39 cellular contexts compared by ENCODE assay signal in the genomic region with DNA sequence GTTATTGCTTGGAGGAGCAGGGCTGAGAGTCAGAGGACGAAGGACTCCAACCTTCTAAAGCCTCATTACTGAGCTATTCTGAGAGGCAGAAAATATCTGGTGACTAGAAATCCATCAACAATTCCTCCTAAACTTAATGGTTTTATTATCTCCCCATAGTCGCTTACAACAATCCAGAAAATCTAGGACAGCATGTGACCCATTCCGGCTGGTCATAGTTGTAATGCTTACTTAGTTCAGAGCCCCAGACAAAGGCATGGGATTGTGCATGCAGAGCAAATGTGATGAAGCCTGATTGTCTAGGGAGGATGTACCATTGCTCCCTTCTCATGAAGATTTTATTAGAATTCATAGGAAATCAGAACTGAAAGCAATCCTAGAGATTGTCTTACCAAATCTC.
"Had no signal": no experiment of that assay in that cellular context is flagged by ENCODE, and none has a peak within 500 bp of the region (broad histone marks: within the 10 kb centered on the region; RNA-seq: fewer than 3 reads in every experiment).

No MANE protein-coding gene starts in this region.

- H3K9me3 ChIP-seq: adrenal gland, ascending aorta, body of pancreas, breast epithelium had no signal

- H3K4me3 ChIP-seq: adrenal gland, ascending aorta, body of pancreas, breast epithelium, cardiac muscle cell had no signal

- FAIRE-seq: astrocyte had no signal

- H3K27ac ChIP-seq: adrenal gland, ascending aorta, body of pancreas, brain microvascular endothelial cell, breast epithelium, cardiac muscle cell had no signal

- H3K27me3 Mint-ChIP-seq: activated naive CD4-positive, alpha-beta T cell treated with anti-CD3 and anti-CD28 coated beads, Interleukin-2, amount 10 ng/mL, durations not matched to agents 7 days and 5 days had no signal

- ATAC-seq: activated naive CD4-positive, alpha-beta T cell treated with anti-CD3 and anti-CD28 coated beads, Interleukin-2, amount 50 U/mL, for 72 hours; activated naive CD8-positive, alpha-beta T cell treated with anti-CD3 and anti-CD28 coated beads, Interleukin-2, amount 50 U/mL, for 24 hours; activated T-cell treated with anti-CD3 and anti-CD28 coated beads, Interleukin-2, amount 50 U/mL, for 4 hours; activated T-cell treated with anti-CD3 and anti-CD28 coated beads, Interleukin-2, amount 50 U/mL, for 72 hours; activated T-helper 17 cell treated with anti-CD3 and anti-CD28 coated beads, Interleukin-2, amount 50 U/mL, for 72 hours; body of pancreas had no signal

- H3K4me3 Mint-ChIP-seq: activated naive CD4-positive, alpha-beta T cell treated with anti-CD3 and anti-CD28 coated beads for 36 hours; activated naive CD4-positive, alpha-beta T cell treated with anti-CD3 and anti-CD28 coated beads, Interleukin-2, amount 10 ng/mL, durations not matched to agents 7 days and 5 days; activated naive CD4-positive, alpha-beta T cell treated with anti-CD3 and anti-CD28 coated beads, Interleukin-2, amount 50 U/mL, for 24 hours; activated naive CD8-positive, alpha-beta T cell; activated naive CD8-positive, alpha-beta T cell treated with anti-CD3 and anti-CD28 coated beads for 36 hours; activated naive CD8-positive, alpha-beta T cell treated with anti-CD3 and anti-CD28 coated beads, Interleukin-2, amount 10 ng/mL, durations not matched to agents 7 days and 5 days; activated naive CD8-positive, alpha-beta T cell treated with anti-CD3 and anti-CD28 coated beads, Interleukin-2, amount 50 U/mL, for 24 hours; activated T-cell treated with anti-CD3 and anti-CD28 coated beads, Interleukin-2, amount 50 U/mL, for 24 hours; activated T-cell treated with anti-CD3 and anti-CD28 coated beads, Interleukin-2, amount 50 U/mL, for 4 hours; activated T-cell treated with anti-CD3 and anti-CD28 coated beads, Interleukin-2, amount 50 U/mL, for 72 hours; activated T-helper 1 cell treated with anti-CD3 and anti-CD28 coated beads, Interleukin-12 subunit alpha, Interleukin-12 subunit beta, Interleukin-2, Interleukin-4 antibody, amounts not matched to agents 30 ng/mL and 10 ng/mL and 1 ng/mL, durations not matched to agents 14 hours and 24 hours and 36 hours; activated T-helper 17 cell treated with anti-CD3 and anti-CD28 coated beads, Interleukin-2, amount 50 U/mL, for 72 hours; brain; central memory CD8-positive, alpha-beta T cell had no signal

- H3K9me3 Mint-ChIP-seq: activated naive CD4-positive, alpha-beta T cell treated with anti-CD3 and anti-CD28 coated beads for 36 hours; activated naive CD4-positive, alpha-beta T cell treated with anti-CD3 and anti-CD28 coated beads, Interleukin-2, amount 50 U/mL, for 24 hours; activated naive CD8-positive, alpha-beta T cell treated with anti-CD3 and anti-CD28 coated beads for 36 hours; activated naive CD8-positive, alpha-beta T cell treated with anti-CD3 and anti-CD28 coated beads, Interleukin-2, amount 10 ng/mL, durations not matched to agents 7 days and 5 days; activated naive CD8-positive, alpha-beta T cell treated with anti-CD3 and anti-CD28 coated beads, Interleukin-2, amount 50 U/mL, for 24 hours; activated T-cell treated with anti-CD3 and anti-CD28 coated beads, Interleukin-2, amount 50 U/mL, for 24 hours; activated T-cell treated with anti-CD3 and anti-CD28 coated beads, Interleukin-2, amount 50 U/mL, for 4 hours; activated T-cell treated with anti-CD3 and anti-CD28 coated beads, Interleukin-2, amount 50 U/mL, for 72 hours; activated T-helper 17 cell treated with anti-CD3 and anti-CD28 coated beads, Interleukin-2, amount 50 U/mL, for 72 hours; activated T-helper 2 cell treated with anti-CD3 and anti-CD28 coated beads, Interferon-gamma antibody, Interleukin-2, Interleukin-4, amounts not matched to agents 10 μg/mL and 5 μg/mL and 100 μg/mL, durations not matched to agents 14 hours and 24 hours and 36 hours; central memory CD8-positive, alpha-beta T cell had no signal

- H3K27ac Mint-ChIP-seq: activated naive CD4-positive, alpha-beta T cell treated with anti-CD3 and anti-CD28 coated beads for 36 hours; activated naive CD4-positive, alpha-beta T cell treated with anti-CD3 and anti-CD28 coated beads, Interleukin-2, amount 10 ng/mL, durations not matched to agents 7 days and 5 days; activated naive CD4-positive, alpha-beta T cell treated with anti-CD3 and anti-CD28 coated beads, Interleukin-2, amount 50 U/mL, for 24 hours; activated naive CD4-positive, alpha-beta T cell treated with anti-CD3 and anti-CD28 coated beads, Interleukin-2, amount 50 U/mL, for 72 hours; activated naive CD8-positive, alpha-beta T cell; activated naive CD8-positive, alpha-beta T cell treated with anti-CD3 and anti-CD28 coated beads for 36 hours; activated naive CD8-positive, alpha-beta T cell treated with anti-CD3 and anti-CD28 coated beads, Interleukin-2, amount 10 ng/mL, durations not matched to agents 7 days and 5 days; activated naive CD8-positive, alpha-beta T cell treated with anti-CD3 and anti-CD28 coated beads, Interleukin-2, amount 50 U/mL, for 24 hours; activated T-cell treated with anti-CD3 and anti-CD28 coated beads, Interleukin-2, amount 50 U/mL, for 24 hours; activated T-cell treated with anti-CD3 and anti-CD28 coated beads, Interleukin-2, amount 50 U/mL, for 72 hours; activated T-helper 1 cell treated with anti-CD3 and anti-CD28 coated beads, Interleukin-12 subunit alpha, Interleukin-12 subunit beta, Interleukin-2, Interleukin-4 antibody, amounts not matched to agents 30 ng/mL and 10 ng/mL and 1 ng/mL, durations not matched to agents 14 hours and 24 hours and 36 hours; activated T-helper 17 cell treated with anti-CD3 and anti-CD28 coated beads, Interleukin-2, amount 50 U/mL, for 72 hours; activated T-helper 2 cell treated with anti-CD3 and anti-CD28 coated beads, Interferon-gamma antibody, Interleukin-2, Interleukin-4, amounts not matched to agents 10 μg/mL and 5 μg/mL and 100 μg/mL, durations not matched to agents 14 hours and 24 hours and 36 hours had no signal

- H3K4me1 Mint-ChIP-seq: activated naive CD4-positive, alpha-beta T cell treated with anti-CD3 and anti-CD28 coated beads, Interleukin-2, amount 10 ng/mL, durations not matched to agents 7 days and 5 days; activated naive CD4-positive, alpha-beta T cell treated with anti-CD3 and anti-CD28 coated beads, Interleukin-2, amount 50 U/mL, for 24 hours; activated naive CD8-positive, alpha-beta T cell treated with anti-CD3 and anti-CD28 coated beads for 36 hours; activated naive CD8-positive, alpha-beta T cell treated with anti-CD3 and anti-CD28 coated beads, Interleukin-2, amount 10 ng/mL, durations not matched to agents 7 days and 5 days; activated naive CD8-positive, alpha-beta T cell treated with anti-CD3 and anti-CD28 coated beads, Interleukin-2, amount 50 U/mL, for 24 hours; activated T-helper 17 cell treated with anti-CD3 and anti-CD28 coated beads, Interleukin-2, amount 50 U/mL, for 72 hours; central memory CD8-positive, alpha-beta T cell had no signal

- H3K36me3 ChIP-seq: adrenal gland, ascending aorta, brain microvascular endothelial cell, breast epithelium, cardiac muscle cell had no signal

- H3K4me1 ChIP-seq: adrenal gland, ascending aorta, body of pancreas, breast epithelium had no signal

- DNase-seq: activated effector memory CD4-positive, alpha-beta T cell treated with anti-CD3 and anti-CD28 coated beads, Interleukin-2, amount 50 U/mL, for 16 hours; activated effector memory CD4-positive, alpha-beta T cell treated with Interleukin-2 at 50 U/mL for 16 hours; activated gamma-delta T cell; activated gamma-delta T cell treated with Interleukin-2 at 50 U/mL for 16 hours; activated naive CD4-positive, alpha-beta T cell; activated naive CD4-positive, alpha-beta T cell treated with anti-CD3 and anti-CD28 coated beads for 36 hours; activated naive CD4-positive, alpha-beta T cell treated with anti-CD3 and anti-CD28 coated beads, Interleukin-2, amount 10 ng/mL, durations not matched to agents 7 days and 5 days; activated naive CD4-positive, alpha-beta T cell treated with anti-CD3 and anti-CD28 coated beads, Interleukin-2, amount 50 U/mL, for 16 hours; activated naive CD4-positive, alpha-beta T cell treated with Interleukin-2 at 50 U/mL for 16 hours; activated naive CD8-positive, alpha-beta T cell treated with anti-CD3 and anti-CD28 coated beads for 36 hours; activated naive CD8-positive, alpha-beta T cell treated with anti-CD3 and anti-CD28 coated beads, Interleukin-2, amount 10 ng/mL, durations not matched to agents 7 days and 5 days; activated naive CD8-positive, alpha-beta T cell treated with anti-CD3 and anti-CD28 coated beads, Interleukin-2, amount 50 U/mL, for 24 hours; activated T-cell treated with anti-CD3 and anti-CD28 coated beads, Interleukin-2, amount 50 U/mL, for 1 hour; activated T-cell treated with anti-CD3 and anti-CD28 coated beads, Interleukin-2, amount 50 U/mL, for 24 hours; activated T-cell treated with anti-CD3 and anti-CD28 coated beads, Interleukin-2, amount 50 U/mL, for 4 hours; activated T-cell treated with anti-CD3 and anti-CD28 coated beads, Interleukin-2, amount 50 U/mL, for 48 hours; activated T-cell treated with anti-CD3 and anti-CD28 coated beads, Interleukin-2, amount 50 U/mL, for 72 hours; adrenal gland; amniotic stem cell; amygdala; anterior cingulate cortex; aorta; body of pancreas; brain microvascular endothelial cell; caudate nucleus; central memory CD4-positive, alpha-beta T cell; cerebellar nuclear complex had no signal

- H3K36me3 Mint-ChIP-seq: activated naive CD4-positive, alpha-beta T cell treated with anti-CD3 and anti-CD28 coated beads, Interleukin-2, amount 10 ng/mL, durations not matched to agents 7 days and 5 days; activated naive CD4-positive, alpha-beta T cell treated with anti-CD3 and anti-CD28 coated beads, Interleukin-2, amount 50 U/mL, for 24 hours; activated naive CD4-positive, alpha-beta T cell treated with anti-CD3 and anti-CD28 coated beads, Interleukin-2, amount 50 U/mL, for 72 hours; activated naive CD8-positive, alpha-beta T cell; activated naive CD8-positive, alpha-beta T cell treated with anti-CD3 and anti-CD28 coated beads for 36 hours; activated naive CD8-positive, alpha-beta T cell treated with anti-CD3 and anti-CD28 coated beads, Interleukin-2, amount 10 ng/mL, durations not matched to agents 7 days and 5 days; brain had no signal

- H3K27me3 ChIP-seq: adrenal gland, ascending aorta, body of pancreas, brain microvascular endothelial cell, breast epithelium, cardiac muscle cell had no signal
